Comparison of ENCODE assay signal across 15 cellular contexts in the genomic region with DNA sequence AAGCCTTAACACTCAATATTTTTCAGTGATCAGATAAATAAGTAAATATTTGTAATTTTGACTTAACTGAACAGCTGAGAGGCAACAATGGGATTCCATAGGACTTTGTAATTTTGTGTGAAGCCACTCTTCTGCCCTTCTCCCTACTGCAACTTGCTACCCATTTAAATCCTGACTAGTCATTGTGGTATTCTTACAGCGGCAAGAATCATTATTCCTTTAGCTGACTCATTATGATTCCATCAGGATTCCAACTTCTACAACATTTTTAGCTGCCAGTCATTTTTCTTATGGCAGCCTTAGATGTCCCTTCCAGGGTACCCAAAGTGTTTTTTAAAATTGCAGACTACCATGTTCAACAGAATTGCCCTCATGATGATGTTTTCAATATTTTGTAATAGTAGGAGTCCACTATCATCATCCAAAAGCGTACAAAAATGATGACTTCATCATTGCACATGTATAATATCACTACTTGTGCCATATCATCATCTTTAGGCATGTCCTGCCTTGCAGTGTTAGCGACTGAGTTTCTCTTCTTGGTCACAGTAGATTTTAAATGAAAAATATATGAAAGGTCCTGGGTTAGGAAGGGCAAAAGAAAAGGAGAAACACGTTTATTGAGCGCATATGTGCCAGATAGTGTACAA. TPM values are rescaled to one million over a fixed set of nuclear protein-coding genes. Genes with fewer than 3 reads are reported as not detected.
A peak's percentile ranks its signal among the peaks of the same experiment; 100 is the strongest.
DNase-seq lines count a peak whose midpoint lies in the region; ATAC-seq, FAIRE-seq and TF ChIP-seq lines count a peak whose summit lies in the region.
"Had no signal": no experiment of that assay in that cellular context is flagged by ENCODE, and none has a peak within 500 bp of the region (broad histone marks: within the 10 kb centered on the region; RNA-seq: fewer than 3 reads in every experiment).

No MANE protein-coding gene starts in this region.

- H2AK5ac ChIP-seq in mesenchymal stem cell (ENCODE audit: low read length, severe bottlenecking) = no peak overlapping the region

- H3K27ac Mint-ChIP-seq in activated CD8-positive, alpha-beta T cell treated with anti-CD3 and anti-CD28 coated beads, Interleukin-2, amount 10 ng/mL, durations not matched to agents 7 days and 5 days = no peak overlapping the region
- no peak overlapping the region for H3K27ac Mint-ChIP-seq in endodermal cell
- H3K27ac Mint-ChIP-seq: stimulated activated effector memory CD8-positive, alpha-beta T cell treated with anti-CD3 and anti-CD28 coated beads, Interleukin-12 subunit alpha, Interleukin-12 subunit beta, amount 100 ng/mL, for 72 hours had no signal

- no peak overlapping the region for H3K4me2 ChIP-seq in mesenchymal stem cell (ENCODE audit: low read length, poor library complexity, severe bottlenecking)

- no peak overlapping the region for H2BK5ac ChIP-seq in mesenchymal stem cell (ENCODE audit: low read depth, low read length, poor library complexity, severe bottlenecking)

- H3K4me3 Mint-ChIP-seq in activated CD8-positive, alpha-beta T cell treated with anti-CD3 and anti-CD28 coated beads, Interleukin-2, amount 10 ng/mL, durations not matched to agents 7 days and 5 days = no peak overlapping the region
- H3K4me3 Mint-ChIP-seq in endodermal cell = no peak overlapping the region
- H3K4me3 Mint-ChIP-seq: stimulated activated effector memory CD8-positive, alpha-beta T cell treated with anti-CD3 and anti-CD28 coated beads, Interleukin-12 subunit alpha, Interleukin-12 subunit beta, amount 100 ng/mL, for 72 hours had no signal

- no peak overlapping the region for H3K18ac ChIP-seq in mesenchymal stem cell (ENCODE audit: low read depth in 1 of 2, low read length in 2 of 2)

- H3K27ac ChIP-seq in mesenchymal stem cell (ENCODE audit: low read length, poor library complexity, severe bottlenecking) = peak overlapping the region; percentile 61
- H3K27ac ChIP-seq in right cardiac atrium (ENCODE audit: low read length) = no peak overlapping the region
- H3K27ac ChIP-seq in endodermal cell (ENCODE audit: low read depth, low read length) = no peak overlapping the region
- H3K27ac ChIP-seq: cardiac muscle cell had no signal

- CTCF ChIA-PET in BJ (lab: Yijun Ruan, JAX) = interaction anchor here (1.0 to 1.5 kb wide), 3 partner anchors 8 to 56 kb away, joined by 3 to 4 read pairs (median 3); no protein-coding TSS in a partner anchor
- CTCF ChIA-PET in activated CD8-positive, alpha-beta T cell treated with anti-CD3 and anti-CD28 coated beads, Interleukin-2, amount 10 ng/mL, durations not matched to agents 7 days and 5 days (lab: Charles Lee) = no interaction called here

- no peak overlapping the region for H2BK12ac ChIP-seq in mesenchymal stem cell (ENCODE audit: low read length in 2 of 2)

- H3K23ac ChIP-seq in mesenchymal stem cell (ENCODE audit: low read length in 2 of 2) = no peak overlapping the region

- ATAC-seq in activated CD8-positive, alpha-beta T cell treated with anti-CD3 and anti-CD28 coated beads, Interleukin-2, amount 10 ng/mL, durations not matched to agents 7 days and 5 days = no peak
- no peak for ATAC-seq in right cardiac atrium
- no peak for ATAC-seq in GM19035 (IDR thresholded peaks at IDR 0.05; ENCODE audit: unreplicated experiment)
- ATAC-seq: left ventricle myocardium superior; stimulated activated effector memory CD8-positive, alpha-beta T cell treated with anti-CD3 and anti-CD28 coated beads, Interleukin-12 subunit alpha, Interleukin-12 subunit beta, amount 100 ng/mL, for 72 hours had no signal

- H2BK120ac ChIP-seq in mesenchymal stem cell (ENCODE audit: low read depth, low read length) = no peak overlapping the region

- no peaks in the 10 kb centered on the region for H3K9me3 Mint-ChIP-seq in activated CD8-positive, alpha-beta T cell treated with anti-CD3 and anti-CD28 coated beads, Interleukin-2, amount 10 ng/mL, durations not matched to agents 7 days and 5 days (ENCODE audit: insufficient read depth)
- H3K9me3 Mint-ChIP-seq in endodermal cell = no peaks in the 10 kb centered on the region
- H3K9me3 Mint-ChIP-seq: stimulated activated effector memory CD8-positive, alpha-beta T cell treated with anti-CD3 and anti-CD28 coated beads, Interleukin-12 subunit alpha, Interleukin-12 subunit beta, amount 100 ng/mL, for 72 hours had no signal

- no peak for TF ChIP-seq CTCF in BJ (IDR thresholded peaks at IDR 0.05; ENCODE audit: insufficient read depth, low read depth, low read length)
- no peak for TF ChIP-seq CTCF in bronchial epithelial cell (IDR thresholded peaks at IDR 0.05; ENCODE audit: insufficient read depth, low read length, severe bottlenecking)
- no peak for TF ChIP-seq CTCF in endodermal cell (conservative IDR thresholded peaks at IDR 0.05)

- WGBS in mesenchymal stem cell = 59% methylated on average over 3 of the region's 5 CpGs
- 75% methylated on average over 5 of the region's 5 CpGs for WGBS in right cardiac atrium
- 76 to 79% methylated on average over 2 to 5 of the region's 5 CpGs for WGBS in endodermal cell (ENCODE audit: insufficient coverage in 1 of 2, insufficient read length in 1 of 2), 2 experiments

- H3K36me3 ChIP-seq in BJ (ENCODE audit: control insufficient read depth, insufficient read depth, low read length) = no peaks in the 10 kb centered on the region
- H3K36me3 ChIP-seq in bronchial epithelial cell (ENCODE audit: control insufficient read depth, insufficient read depth, low read length) = no peaks in the 10 kb centered on the region
- no peaks in the 10 kb centered on the region for H3K36me3 ChIP-seq in mesenchymal stem cell (ENCODE audit: control insufficient read depth in 1 of 2, insufficient read depth in 2 of 2, low read depth in 1 of 2, low read length in 2 of 2)
- H3K36me3 ChIP-seq in endodermal cell (ENCODE audit: control insufficient read depth, insufficient read depth, low read length) = no peaks in the 10 kb centered on the region
- H3K36me3 ChIP-seq: cardiac muscle cell had no signal

- H3K4me1 ChIP-seq in mesenchymal stem cell (ENCODE audit: control insufficient read depth, insufficient read depth, low read depth, low read length) (no peaks in the 10 kb centered on the region), right cardiac atrium (ENCODE audit: control insufficient read depth, insufficient read depth, low read length) (no peaks in the 10 kb centered on the region), endodermal cell (ENCODE audit: control insufficient read depth, insufficient read depth, low read length) (no peaks in the 10 kb centered on the region)

- H3K36me3 Mint-ChIP-seq in activated CD8-positive, alpha-beta T cell treated with anti-CD3 and anti-CD28 coated beads, Interleukin-2, amount 10 ng/mL, durations not matched to agents 7 days and 5 days (ENCODE audit: low read depth) = peaks cover 12% of the 10 kb centered on the region
- no peaks in the 10 kb centered on the region for H3K36me3 Mint-ChIP-seq in endodermal cell (ENCODE audit: low read depth)

- no peak overlapping the region for H3K4me3 ChIP-seq in BJ (ENCODE audit: low read depth, low read length)
- H3K4me3 ChIP-seq in bronchial epithelial cell (ENCODE audit: low read depth, low read length) = no peak overlapping the region
- H3K4me3 ChIP-seq in mesenchymal stem cell (ENCODE audit: insufficient read depth in 1 of 2, low read depth in 1 of 2, low read length in 2 of 2) = peak overlapping the region in 1 of 2 experiments; percentile 1
- H3K4me3 ChIP-seq in right cardiac atrium (ENCODE audit: low read length) = no peak overlapping the region
- H3K4me3 ChIP-seq in endodermal cell (ENCODE audit: low read length) = no peak overlapping the region
- H3K4me3 ChIP-seq: cardiac muscle cell had no signal

- H3K4me1 Mint-ChIP-seq in activated CD8-positive, alpha-beta T cell treated with anti-CD3 and anti-CD28 coated beads, Interleukin-2, amount 10 ng/mL, durations not matched to agents 7 days and 5 days (ENCODE audit: low read depth) = peaks cover 8% of the 10 kb centered on the region
- H3K4me1 Mint-ChIP-seq in endodermal cell = peaks cover 4% of the 10 kb centered on the region

- intact Hi-C loops in right cardiac atrium (cut with DNase I) = loop anchor here in 3 of 4 donors (10.0 kb wide), 2 partner anchors 106 to 136 kb away; a partner anchor contains a TSS

- H3K14ac ChIP-seq in mesenchymal stem cell (ENCODE audit: low read length in 2 of 2) = no peak overlapping the region

- no peaks in the 10 kb centered on the region for H3K79me1 ChIP-seq in mesenchymal stem cell (replicated peaks; ENCODE audit: low read length, poor library complexity, severe bottlenecking)

- H2AFZ ChIP-seq in mesenchymal stem cell (ENCODE audit: low read depth, low read length) = no peak overlapping the region

- H4K8ac ChIP-seq in mesenchymal stem cell (ENCODE audit: low read length) = no peak overlapping the region

- no peak for FAIRE-seq in bronchial epithelial cell (lab: Jason Lieb, UNC)

- POLR2A ChIA-PET in BJ (lab: Charles Lee) = no interaction called here
- POLR2A ChIA-PET in activated CD8-positive, alpha-beta T cell treated with anti-CD3 and anti-CD28 coated beads, Interleukin-2, amount 10 ng/mL, durations not matched to agents 7 days and 5 days (lab: Charles Lee) = no interaction called here

- peak; percentile 57 for DNase-seq in BJ (ENCODE audit: low read depth)
- peak; percentile 42 for DNase-seq in NCI-H460 (ENCODE audit: extremely low read depth, low read depth)
- DNase-seq in bronchial epithelial cell (ENCODE audit: low read depth) = peak; percentile 93
- DNase-seq in mesenchymal stem cell = peak; percentile 45
- DNase-seq in activated CD8-positive, alpha-beta T cell treated with anti-CD3 and anti-CD28 coated beads, Interleukin-2, amount 10 ng/mL, durations not matched to agents 7 days and 5 days = no peak
- DNase-seq in right cardiac atrium = no peak
- DNase-seq in endodermal cell = no peak
- DNase-seq: H7, Kasumi-1, left ventricle myocardium superior, NCI-H2081, occipital lobe had no signal

- H3K4ac ChIP-seq in mesenchymal stem cell (ENCODE audit: low read depth in 1 of 2, low read length in 2 of 2) = no peak overlapping the region

- no peaks in the 10 kb centered on the region for H3K27me3 Mint-ChIP-seq in activated CD8-positive, alpha-beta T cell treated with anti-CD3 and anti-CD28 coated beads, Interleukin-2, amount 10 ng/mL, durations not matched to agents 7 days and 5 days (ENCODE audit: low read depth)
- no peaks in the 10 kb centered on the region for H3K27me3 Mint-ChIP-seq in endodermal cell (ENCODE audit: insufficient read depth)

- H3K9me3 ChIP-seq in mesenchymal stem cell (ENCODE audit: control insufficient read depth, low read length) (no peaks in the 10 kb centered on the region), right cardiac atrium (ENCODE audit: control insufficient read depth, low read length) (no peaks in the 10 kb centered on the region), endodermal cell (ENCODE audit: control insufficient read depth, low read length) (no peaks in the 10 kb centered on the region)

- H3K27me3 ChIP-seq in BJ (ENCODE audit: control insufficient read depth, insufficient read depth, low read length) = no peaks in the 10 kb centered on the region
- no peaks in the 10 kb centered on the region for H3K27me3 ChIP-seq in bronchial epithelial cell (ENCODE audit: control insufficient read depth, insufficient read depth, low read length)
- no peaks in the 10 kb centered on the region for H3K27me3 ChIP-seq in mesenchymal stem cell (ENCODE audit: control insufficient read depth in 1 of 2, insufficient read depth in 1 of 2, low read length in 2 of 2)
- no peaks in the 10 kb centered on the region for H3K27me3 ChIP-seq in right cardiac atrium (ENCODE audit: control insufficient read depth, insufficient read depth)
- peaks cover 17% of the 10 kb centered on the region for H3K27me3 ChIP-seq in endodermal cell (ENCODE audit: control insufficient read depth, insufficient read depth, low read length, poor library complexity, severe bottlenecking)

- H3K9ac ChIP-seq in mesenchymal stem cell (ENCODE audit: low read length) (peak overlapping the region; percentile 65), endodermal cell (ENCODE audit: extremely low read depth, low read length, poor library complexity, severe bottlenecking) (no peak overlapping the region)

- no peak overlapping the region for H4K91ac ChIP-seq in mesenchymal stem cell (ENCODE audit: low read length)

- H2BK15ac ChIP-seq in mesenchymal stem cell (ENCODE audit: low read depth, poor library complexity, severe bottlenecking) = no peak overlapping the region

RNA-seq across cellular contexts. Expression of a gene that starts 5.1 kb away (rescaled TPM):
- polyA plus RNA-seq in BJ (2011; rRNA removed) (10.0 and 24.6 TPM in 2 replicates), right cardiac atrium (16.4 TPM)
- 5.7 and 7.7 TPM in 2 replicates for polyA minus RNA-seq in BJ (2011; rRNA and poly(A)+ RNA removed)
- 41.6 and 47.6 TPM in 2 replicates for total RNA-seq in NCI-H460 (2014; rRNA removed; shearing (Covaris generic))
- polyA plus RNA-seq in NCI-H460 (2014; cell fraction: nucleus; rRNA removed) = 28.1 and 49.0 TPM in 2 replicates
- total RNA-seq in bronchial epithelial cell (14.0 and 14.5 TPM in 2 replicates), right cardiac atrium (10 to 100 TPM; 12.8 to 17.4 (median 14.0) TPM), endodermal cell (10 to 100 TPM; 53.8 to 75.8 TPM)
- 22.2 TPM for polyA plus RNA-seq in mesenchymal stem cell (2013, experiment 1 of 2)
- polyA plus RNA-seq in mesenchymal stem cell (2013, experiment 2 of 2) = 27.1 TPM
- 10 to 100 TPM; 73.9 to 76.9 TPM for total RNA-seq in activated CD8-positive, alpha-beta T cell treated with anti-CD3 and anti-CD28 coated beads, Interleukin-2, amount 10 ng/mL, durations not matched to agents 7 days and 5 days
- polyA plus RNA-seq in endodermal cell (2013, experiment 1 of 2) = 43.3 TPM
- 40.3 TPM for polyA plus RNA-seq in endodermal cell (2013, experiment 2 of 2)

RNA-seq across cellular contexts. Expression of a gene that starts 55.4 kb away (rescaled TPM):
- polyA plus RNA-seq in BJ (2011; rRNA removed) (0.74 and 0.92 TPM in 2 replicates), right cardiac atrium (0.02 TPM)
- polyA minus RNA-seq in BJ (2011; rRNA and poly(A)+ RNA removed) = 0.57 and 2.1 TPM in 2 replicates
- 0.38 and 0.89 TPM in 2 replicates for total RNA-seq in NCI-H460 (2014; rRNA removed; shearing (Covaris generic))
- 0.79 and 0.95 TPM in 2 replicates for polyA plus RNA-seq in NCI-H460 (2014; cell fraction: nucleus; rRNA removed)
- total RNA-seq in bronchial epithelial cell (0.53 and 6.8 TPM in 2 replicates), right cardiac atrium (under 1 TPM in 1 of 4 donors, not detected in 3; 0.09 TPM), endodermal cell (1 to 10 TPM; 3.3 to 4.5 TPM)
- polyA plus RNA-seq in mesenchymal stem cell (2013, experiment 1 of 2) = 0.01 TPM
- polyA plus RNA-seq in mesenchymal stem cell (2013, experiment 2 of 2) = 0.01 TPM
- 1 to 10 TPM; 5.3 to 5.9 TPM for total RNA-seq in activated CD8-positive, alpha-beta T cell treated with anti-CD3 and anti-CD28 coated beads, Interleukin-2, amount 10 ng/mL, durations not matched to agents 7 days and 5 days
- 0.25 TPM for polyA plus RNA-seq in endodermal cell (2013, experiment 1 of 2)
- polyA plus RNA-seq in endodermal cell (2013, experiment 2 of 2) = 0.75 TPM
- total RNA-seq: left ventricle myocardium superior had no signal

Comparison
In these comparisons a context has a peak if more than half of its experiments do, and no peak if none do; other contexts are left out.
1. DNase-seq: peak in BJ (single experiment), NCI-H460 (single experiment), bronchial epithelial cell (single experiment) and mesenchymal stem cell (single experiment); none in activated CD8-positive, alpha-beta T cell treated with anti-CD3 and anti-CD28 coated beads, Interleukin-2, amount 10 ng/mL, durations not matched to agents 7 days and 5 days (single experiment), right cardiac atrium (0 of 3) and endodermal cell (single experiment).